8 cellular contexts compared by ENCODE assay signal in the genomic region with DNA sequence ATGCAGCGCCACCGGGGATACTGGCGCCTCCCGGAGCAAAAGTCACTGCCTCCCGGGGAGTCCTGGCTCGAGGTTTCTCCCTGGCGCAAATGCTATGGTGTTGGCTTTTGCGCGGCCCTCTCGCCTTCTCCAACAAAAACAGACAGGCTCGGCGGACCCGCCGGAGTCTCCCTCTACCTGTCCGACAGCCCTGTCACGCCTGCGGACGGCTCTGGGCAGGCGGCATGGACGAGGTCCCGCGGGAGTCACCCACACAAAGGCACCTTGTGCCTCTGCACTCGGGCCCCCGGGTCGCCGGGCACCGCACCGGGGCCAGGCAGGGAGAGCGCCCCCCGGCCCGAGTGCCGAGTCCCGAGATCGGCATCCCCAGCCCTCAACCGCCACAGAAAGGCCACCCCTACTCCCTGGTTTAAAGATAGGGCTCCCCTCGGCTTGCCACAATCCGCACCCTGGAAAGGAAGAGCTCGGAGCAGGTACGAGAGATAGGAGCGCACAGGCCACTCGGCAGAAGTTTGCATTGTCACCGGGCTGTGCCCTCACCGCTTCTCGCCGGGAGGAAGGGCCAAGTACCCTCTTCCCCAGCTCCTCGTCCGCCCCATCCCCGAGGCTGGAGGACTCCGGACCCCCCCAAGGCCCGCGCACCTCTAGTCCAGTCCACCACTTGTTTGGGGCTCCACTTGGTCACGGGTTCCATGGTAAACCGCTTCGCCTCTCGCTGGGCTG. TPM values are rescaled to one million over a fixed set of nuclear protein-coding genes. Genes with fewer than 3 reads are reported as not detected.
DNase-seq lines count a peak whose midpoint lies in the region; ATAC-seq and TF ChIP-seq lines count a peak whose summit lies in the region.

No MANE protein-coding gene starts in this region.

- no peaks in the 10 kb centered on the region; the same call in 1 of the 2 replicates for H3K36me3 ChIP-seq in IMR-90 (ENCODE audit: control insufficient read depth, insufficient read depth, low read length)
- no peaks in the 10 kb centered on the region for H3K36me3 ChIP-seq in skeletal muscle tissue (ENCODE audit: control insufficient read depth in 3 of 3, insufficient read depth in 3 of 3, low read length in 3 of 3)

- POLR2A ChIA-PET in IMR-90 (lab: Charles Lee; ENCODE audit: unreplicated experiment), result interaction anchor here (1.0 kb wide), 1 partner anchor 27 kb away, joined by 8 read pairs; no protein-coding TSS in a partner anchor

- dilution Hi-C loops in IMR-90 (cut with HindIII; ENCODE audit: low sequenced_read_pairs, unreplicated experiment), result no loop called here

- peaks cover 22% of the 10 kb centered on the region; the same call in 1 of the 2 replicates for H4K20me1 ChIP-seq in IMR-90 (ENCODE audit: insufficient read depth, low read length)

- peak overlapping the region; percentile 89 for H3K27ac ChIP-seq in IMR-90 (ENCODE audit: insufficient read depth, low read length)
- peak overlapping the region; percentile 78 for H3K27ac ChIP-seq in skeletal muscle tissue (ENCODE audit: low read depth, low read length)

- peaks cover 57% of the 10 kb centered on the region for H3K27me3 Mint-ChIP-seq in activated naive CD8-positive, alpha-beta T cell treated with anti-CD3 and anti-CD28 coated beads, Interleukin-2, amount 50 U/mL, for 24 hours

- CTCF ChIA-PET in IMR-90 (lab: Yijun Ruan, JAX), result interaction anchor here (0.8 to 1.3 kb wide), 3 partner anchors 11 to 157 kb away, joined by 3 to 4 read pairs (median 3); no protein-coding TSS in a partner anchor

- H3K79me1 ChIP-seq in IMR-90 (ENCODE audit: low read depth in 1 of 2, low read length in 2 of 2), result peaks cover 32 to 49% of the 10 kb centered on the region in 2 experiments

- H2BK20ac ChIP-seq in IMR-90 (ENCODE audit: low read depth, low read length), result no peak overlapping the region

- H3K4me3 ChIP-seq in IMR-90 (ENCODE audit: insufficient read depth, low read depth, low read length) (peak overlapping the region; percentile 88), iPS-11a (ENCODE audit: low read depth, low read length) (peak overlapping the region; percentile 62), skeletal muscle tissue (ENCODE audit: low read length in 3 of 3) (peak overlapping the region; percentile 78 to 87 (median 82))

- peak overlapping the region; percentile 76 for H3K23ac ChIP-seq in IMR-90 (ENCODE audit: low read depth, low read length)

- intact Hi-C loops in IMR-90 (cut with micrococcal nuclease), result loop anchor here (1.0 to 10.0 kb wide), 5 partner anchors 31 to 355 kb away; no protein-coding TSS in a partner anchor

- peak overlapping the region; percentile 52 for H3K4me2 ChIP-seq in IMR-90 (ENCODE audit: low read depth, low read length)

- H3K4me1 Mint-ChIP-seq in activated naive CD8-positive, alpha-beta T cell treated with anti-CD3 and anti-CD28 coated beads, Interleukin-2, amount 50 U/mL, for 24 hours, result peaks cover 10% of the 10 kb centered on the region

- ATAC-seq in GM21447 (IDR thresholded peaks at IDR 0.05; ENCODE audit: unreplicated experiment) (peak; percentile 21), IMR-90 (ENCODE audit: low read depth) (no peak; the same call in 1 of the 2 replicates)
- peak; percentile 31 for ATAC-seq in activated naive CD8-positive, alpha-beta T cell treated with anti-CD3 and anti-CD28 coated beads, Interleukin-2, amount 50 U/mL, for 24 hours

- H3K9me3 ChIP-seq in IMR-90 (ENCODE audit: control insufficient read depth, insufficient read depth, low read length) (no peaks in the 10 kb centered on the region), skeletal muscle tissue (ENCODE audit: control insufficient read depth in 3 of 3, low read length in 3 of 3) (no peaks in the 10 kb centered on the region)

- H2AFZ ChIP-seq in IMR-90 (replicated peaks; ENCODE audit: low read length, poor library complexity), result peak overlapping the region; percentile 96

- TF ChIP-seq RAD21 in IMR-90 (IDR thresholded peaks at IDR 0.05; ENCODE audit: low read length), result no peak

- H4K8ac ChIP-seq in IMR-90 (ENCODE audit: low read depth in 2 of 2, low read length in 2 of 2), result peak overlapping the region; percentile 19 to 72; a peak in 2 of 4 replicates

- H3K9ac ChIP-seq in IMR-90 (ENCODE audit: low read depth, low read length) (peak overlapping the region; percentile 78), skeletal muscle tissue (ENCODE audit: low read depth in 1 of 3, low read length in 3 of 3) (peak overlapping the region; percentile 76 to 83 (median 77))

- no peak for TF ChIP-seq CTCF in IMR-90 (conservative IDR thresholded peaks at IDR 0.05; ENCODE audit: low read depth, low read length)

- peaks cover 15% of the 10 kb centered on the region for H3K9me1 ChIP-seq in IMR-90 (ENCODE audit: insufficient read depth, low read length)

- H3K4me1 ChIP-seq in IMR-90 (ENCODE audit: control insufficient read depth, insufficient read depth, low read length), result peaks cover 5% of the 10 kb centered on the region
- peaks cover 6 to 15% (median 10%) of the 10 kb centered on the region in 3 donors for H3K4me1 ChIP-seq in skeletal muscle tissue (ENCODE audit: control insufficient read depth in 3 of 3, insufficient read depth in 3 of 3, low read length in 3 of 3)

- TF ChIP-seq POLR2A in IMR-90 (IDR thresholded peaks at IDR 0.05; ENCODE audit: low read depth, low read length), result no peak

- H4K5ac ChIP-seq in IMR-90 (ENCODE audit: low read depth, low read length), result no peak overlapping the region

- H3K27me3 ChIP-seq in IMR-90 (ENCODE audit: control insufficient read depth, insufficient read depth, low read length) (no peaks in the 10 kb centered on the region), skeletal muscle tissue (ENCODE audit: control insufficient read depth in 3 of 3, insufficient read depth in 3 of 3, low read length in 3 of 3) (no peaks in the 10 kb centered on the region)

- in situ Hi-C loops in IMR-90 (cut with MboI; ENCODE audit: low sequenced_read_pairs), result no loop called here

- H3K4ac ChIP-seq in IMR-90 (ENCODE audit: low read depth, low read length), result peak overlapping the region; percentile 60; the same call in 1 of the 2 replicates

- 1% methylated on average over 11 of the region's 55 CpGs; no CpG with 5 or more reads in 1 of the 2 experiments for WGBS in IMR-90 (ENCODE audit: extremely low coverage in 2 of 2, insufficient read length in 1 of 2), 2 experiments

- DNase-seq in Daoy (ENCODE audit: low read depth) (peak; percentile 58), IMR-90 (no peak), NCI-H1694 treated with DMSO at 0.1 percent for 48 hours (lab: John Stamatoyannopoulos, UW) (no peak), NCI-H128 (lab: John Stamatoyannopoulos, UW; ENCODE audit: unreplicated experiment) (no peak)
- DNase-seq in activated naive CD8-positive, alpha-beta T cell treated with anti-CD3 and anti-CD28 coated beads, Interleukin-2, amount 50 U/mL, for 24 hours, result peak; percentile 7

- peak overlapping the region; percentile 62; the same call in 1 of the 2 replicates for H3K56ac ChIP-seq in IMR-90 (ENCODE audit: extremely low read depth, insufficient read depth, low read length)

- BruUV-seq in IMR-90 (replicated peaks; lab: Mats Ljungman, UMichigan), result no TSS peak

- H4K91ac ChIP-seq in IMR-90 (ENCODE audit: insufficient read depth, low read depth, low read length), result peak overlapping the region; percentile 65

- no peaks in the 10 kb centered on the region for H3K9me3 Mint-ChIP-seq in activated naive CD8-positive, alpha-beta T cell treated with anti-CD3 and anti-CD28 coated beads, Interleukin-2, amount 50 U/mL, for 24 hours

- no peaks in the 10 kb centered on the region for H3K36me3 Mint-ChIP-seq in activated naive CD8-positive, alpha-beta T cell treated with anti-CD3 and anti-CD28 coated beads, Interleukin-2, amount 50 U/mL, for 24 hours (ENCODE audit: low read depth)

- H3K18ac ChIP-seq in IMR-90 (ENCODE audit: low read depth, low read length), result peak overlapping the region; percentile 39; the same call in 1 of the 2 replicates

- no peak overlapping the region for H2BK15ac ChIP-seq in IMR-90 (ENCODE audit: low read depth, low read length)

- peak overlapping the region; percentile 36; the same call in 1 of the 2 replicates for H2BK120ac ChIP-seq in IMR-90 (ENCODE audit: low read depth, low read length)

- H3K27ac Mint-ChIP-seq in activated naive CD8-positive, alpha-beta T cell treated with anti-CD3 and anti-CD28 coated beads, Interleukin-2, amount 50 U/mL, for 24 hours, result no peak overlapping the region

- peak overlapping the region; percentile 52 for H3K4me3 Mint-ChIP-seq in activated naive CD8-positive, alpha-beta T cell treated with anti-CD3 and anti-CD28 coated beads, Interleukin-2, amount 50 U/mL, for 24 hours

- peak overlapping the region; percentile 75 for H3K14ac ChIP-seq in IMR-90 (replicated peaks; ENCODE audit: low read depth, low read length)

- H2AK9ac ChIP-seq in IMR-90 (replicated peaks; ENCODE audit: low read depth, low read length, poor library complexity), result peak overlapping the region; percentile 86

- H2BK5ac ChIP-seq in IMR-90 (ENCODE audit: low read depth, low read length, poor library complexity, severe bottlenecking), result peak overlapping the region; percentile 80

- no peak overlapping the region for H2AK5ac ChIP-seq in IMR-90 (ENCODE audit: low read depth, low read length)

TF ChIP-seq in IMR-90, 13 proteins besides CTCF, POLR2A, EP300 and RAD21:
- no peak for TF ChIP-seq BHLHE40 (IDR thresholded peaks at IDR 0.05; ENCODE audit: low read depth, low read length)

RNA-seq across cellular contexts. Expression of a gene that starts 0.9 kb away (rescaled TPM):
- 13.0 and 14.9 TPM in 2 replicates for total RNA-seq in Daoy (2014; rRNA removed; shearing (Covaris generic))
- total RNA-seq in IMR-90 (2012; rRNA removed) (15.0 and 15.8 TPM in 2 replicates), skeletal muscle tissue (3.7 TPM)
- 6.2 and 6.7 TPM in 2 replicates for polyA plus RNA-seq in IMR-90 (2012; rRNA removed)
- 2.9 and 3.3 TPM in 2 replicates for polyA plus RNA-seq in IMR-90 (2012; cell fraction: cytosol; rRNA removed)
- 2.8 and 6.6 TPM in 2 replicates for polyA plus RNA-seq in IMR-90 (2012; cell fraction: nucleus; rRNA removed; ENCODE audit: low replicate concordance)

Comparison
In these comparisons a context has a peak if more than half of its experiments do, and no peak if none do; other contexts are left out.
1. DNase-seq: peak in Daoy (single experiment) and activated naive CD8-positive, alpha-beta T cell treated with anti-CD3 and anti-CD28 coated beads, Interleukin-2, amount 50 U/mL, for 24 hours (single experiment); none in IMR-90 (single experiment), NCI-H1694 treated with DMSO at 0.1 percent for 48 hours (single experiment) and NCI-H128 (single experiment).
2. Peak in every context shown above with its lines, with median percentiles within 50 percentile points of each other: H3K4me3 ChIP-seq.